In the genomic region with DNA sequence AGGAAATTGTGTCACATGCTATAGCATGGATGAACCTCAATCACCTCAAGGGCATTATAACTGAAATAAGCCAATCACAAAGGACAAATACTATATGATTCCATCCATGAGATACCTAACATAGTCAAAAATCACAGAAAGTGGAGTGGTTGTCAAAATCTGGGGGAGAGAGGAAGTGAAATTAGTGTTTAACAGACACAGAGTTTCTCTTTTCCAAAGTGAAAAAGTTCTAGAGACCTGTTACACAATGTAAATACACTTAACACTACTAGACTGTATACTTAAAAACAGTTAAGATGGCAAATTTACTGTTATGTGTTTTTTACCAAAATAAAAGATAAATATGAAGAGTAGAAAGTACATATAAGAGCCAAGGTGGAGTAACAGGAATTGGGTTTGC, we compare ENCODE assay signal across 18 cellular contexts. TPM values are rescaled to one million over a fixed set of nuclear protein-coding genes. Genes with fewer than 3 reads are reported as not detected.
DNase-seq lines count a peak whose midpoint lies in the region; ATAC-seq and TF ChIP-seq lines count a peak whose summit lies in the region.
"Had no signal": no experiment of that assay in that cellular context is flagged by ENCODE, and none has a peak within 500 bp of the region (broad histone marks: within the 10 kb centered on the region; RNA-seq: fewer than 3 reads in every experiment).

No MANE protein-coding gene starts in this region.

- peak overlapping the region; percentile 92 for H3K27ac Mint-ChIP-seq in memory B cell
- H3K27ac Mint-ChIP-seq: activated CD4-positive, alpha-beta T cell treated with anti-CD3 and anti-CD28 coated beads for 36 hours; activated naive CD4-positive, alpha-beta T cell treated with anti-CD3 and anti-CD28 coated beads, Interleukin-2, amount 10 ng/mL, durations not matched to agents 7 days and 5 days; GM23338; T-helper 2 cell treated with Interferon-gamma antibody and Interleukin-4, amounts not matched to agents 5 μg/mL and 100 μg/mL, for 36 hours had no signal

- peaks cover 6% of the 10 kb centered on the region for H3K9me3 Mint-ChIP-seq in memory B cell

- no peaks in the 10 kb centered on the region for H3K27me3 Mint-ChIP-seq in memory B cell
- H3K27me3 Mint-ChIP-seq: activated CD4-positive, alpha-beta T cell treated with anti-CD3 and anti-CD28 coated beads for 36 hours; activated naive CD4-positive, alpha-beta T cell treated with anti-CD3 and anti-CD28 coated beads, Interleukin-2, amount 10 ng/mL, durations not matched to agents 7 days and 5 days had no signal

- ATAC-seq in GM18858 (IDR thresholded peaks at IDR 0.05; ENCODE audit: unreplicated experiment) (peak; percentile 67), GM21529 (IDR thresholded peaks at IDR 0.05; ENCODE audit: unreplicated experiment) (peak; percentile 60), HG03354 (IDR thresholded peaks at IDR 0.05; ENCODE audit: poor library complexity, severe bottlenecking, unreplicated experiment) (peak; percentile 56), memory B cell (ENCODE audit: low read depth) (peak; percentile 56), SK-N-SH treated with all-trans-retinoic acid at 6 μM for 48 hours (no peak), left ventricle myocardium superior (no peak)
- ATAC-seq: activated CD4-positive, alpha-beta T cell treated with anti-CD3 and anti-CD28 coated beads for 36 hours; body of pancreas; GM23338; left cardiac atrium had no signal

- intact Hi-C loops in left ventricle myocardium superior (cut with micrococcal nuclease), result no loop called here

- no peak overlapping the region for H3K4me3 Mint-ChIP-seq in memory B cell
- H3K4me3 Mint-ChIP-seq: activated CD4-positive, alpha-beta T cell treated with anti-CD3 and anti-CD28 coated beads for 36 hours; activated naive CD4-positive, alpha-beta T cell treated with anti-CD3 and anti-CD28 coated beads, Interleukin-2, amount 10 ng/mL, durations not matched to agents 7 days and 5 days; GM23338; T-helper 2 cell treated with Interferon-gamma antibody and Interleukin-4, amounts not matched to agents 5 μg/mL and 100 μg/mL, for 36 hours had no signal

- DNase-seq in memory B cell (ENCODE audit: low spot score in 2 of 2) (no peak), SK-N-DZ (ENCODE audit: low spot score) (no peak), left ventricle myocardium superior (no peak)
- DNase-seq: activated CD4-positive, alpha-beta T cell treated with anti-CD3 and anti-CD28 coated beads for 36 hours; activated CD8-positive, alpha-beta memory T cell treated with anti-CD3 and anti-CD28 coated beads, Interleukin-2, amount 50 U/mL, for 48 hours; activated naive CD4-positive, alpha-beta T cell treated with anti-CD3 and anti-CD28 coated beads, Interleukin-2, amount 10 ng/mL, durations not matched to agents 7 days and 5 days; body of pancreas; hypothalamus; Kasumi-1; left cardiac atrium; NCI-H526; psoas muscle had no signal

- H3K4me1 Mint-ChIP-seq in memory B cell, result peaks cover 59% of the 10 kb centered on the region

- H3K36me3 Mint-ChIP-seq in memory B cell, result peaks cover 38% of the 10 kb centered on the region

TF ChIP-seq in SK-N-SH treated with all-trans-retinoic acid at 6 μM for 48 hours, 23 proteins besides CTCF, POLR2A, EP300 and RAD21:
- TF ChIP-seq, protein P1, sequence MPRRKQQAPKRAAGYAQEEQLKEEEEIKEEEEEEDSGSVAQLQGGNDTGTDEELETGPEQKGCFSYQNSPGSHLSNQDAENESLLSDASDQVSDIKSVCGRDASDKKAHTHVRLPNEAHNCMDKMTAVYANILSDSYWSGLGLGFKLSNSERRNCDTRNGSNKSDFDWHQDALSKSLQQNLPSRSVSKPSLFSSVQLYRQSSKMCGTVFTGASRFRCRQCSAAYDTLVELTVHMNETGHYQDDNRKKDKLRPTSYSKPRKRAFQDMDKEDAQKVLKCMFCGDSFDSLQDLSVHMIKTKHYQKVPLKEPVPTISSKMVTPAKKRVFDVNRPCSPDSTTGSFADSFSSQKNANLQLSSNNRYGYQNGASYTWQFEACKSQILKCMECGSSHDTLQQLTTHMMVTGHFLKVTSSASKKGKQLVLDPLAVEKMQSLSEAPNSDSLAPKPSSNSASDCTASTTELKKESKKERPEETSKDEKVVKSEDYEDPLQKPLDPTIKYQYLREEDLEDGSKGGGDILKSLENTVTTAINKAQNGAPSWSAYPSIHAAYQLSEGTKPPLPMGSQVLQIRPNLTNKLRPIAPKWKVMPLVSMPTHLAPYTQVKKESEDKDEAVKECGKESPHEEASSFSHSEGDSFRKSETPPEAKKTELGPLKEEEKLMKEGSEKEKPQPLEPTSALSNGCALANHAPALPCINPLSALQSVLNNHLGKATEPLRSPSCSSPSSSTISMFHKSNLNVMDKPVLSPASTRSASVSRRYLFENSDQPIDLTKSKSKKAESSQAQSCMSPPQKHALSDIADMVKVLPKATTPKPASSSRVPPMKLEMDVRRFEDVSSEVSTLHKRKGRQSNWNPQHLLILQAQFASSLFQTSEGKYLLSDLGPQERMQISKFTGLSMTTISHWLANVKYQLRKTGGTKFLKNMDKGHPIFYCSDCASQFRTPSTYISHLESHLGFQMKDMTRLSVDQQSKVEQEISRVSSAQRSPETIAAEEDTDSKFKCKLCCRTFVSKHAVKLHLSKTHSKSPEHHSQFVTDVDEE (CRISPR knock-in tag; IDR thresholded peaks at IDR 0.05), result no peak
- TF ChIP-seq PPARA (CRISPR knock-in tag; IDR thresholded peaks at IDR 0.05; ENCODE audit: borderline replicate concordance), result no peak
- TF ChIP-seq, protein P2, sequence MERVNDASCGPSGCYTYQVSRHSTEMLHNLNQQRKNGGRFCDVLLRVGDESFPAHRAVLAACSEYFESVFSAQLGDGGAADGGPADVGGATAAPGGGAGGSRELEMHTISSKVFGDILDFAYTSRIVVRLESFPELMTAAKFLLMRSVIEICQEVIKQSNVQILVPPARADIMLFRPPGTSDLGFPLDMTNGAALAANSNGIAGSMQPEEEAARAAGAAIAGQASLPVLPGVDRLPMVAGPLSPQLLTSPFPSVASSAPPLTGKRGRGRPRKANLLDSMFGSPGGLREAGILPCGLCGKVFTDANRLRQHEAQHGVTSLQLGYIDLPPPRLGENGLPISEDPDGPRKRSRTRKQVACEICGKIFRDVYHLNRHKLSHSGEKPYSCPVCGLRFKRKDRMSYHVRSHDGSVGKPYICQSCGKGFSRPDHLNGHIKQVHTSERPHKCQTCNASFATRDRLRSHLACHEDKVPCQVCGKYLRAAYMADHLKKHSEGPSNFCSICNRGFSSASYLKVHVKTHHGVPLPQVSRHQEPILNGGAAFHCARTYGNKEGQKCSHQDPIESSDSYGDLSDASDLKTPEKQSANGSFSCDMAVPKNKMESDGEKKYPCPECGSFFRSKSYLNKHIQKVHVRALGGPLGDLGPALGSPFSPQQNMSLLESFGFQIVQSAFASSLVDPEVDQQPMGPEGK (CRISPR knock-in tag; IDR thresholded peaks at IDR 0.05; ENCODE audit: borderline replicate concordance), result no peak
TF ChIP-seq in SK-N-SH treated with all-trans-retinoic acid at 6 μM for 48 hours: peak in this region for 0.

RNA-seq across cellular contexts. Expression of gene ZNF644, which starts 31.8 kb away (rescaled TPM):
- polyA plus RNA-seq in SK-N-DZ (2014; cell fraction: cytosol; rRNA removed), result 22.2 and 31.9 TPM in 2 replicates
- polyA plus RNA-seq in SK-N-DZ (2014; cell fraction: nucleus; rRNA removed), result 14.9 and 23.0 TPM in 2 replicates
- 32.5 TPM for total RNA-seq in left ventricle myocardium superior

Comparison
In these comparisons a context has a peak if more than half of its experiments do, and no peak if none do; other contexts are left out.
1. ATAC-seq: peak in GM18858 (single experiment), GM21529 (single experiment), HG03354 (single experiment) and memory B cell (single experiment); none in SK-N-SH treated with all-trans-retinoic acid at 6 μM for 48 hours (single experiment) and left ventricle myocardium superior (single experiment).